In the genomic region with DNA sequence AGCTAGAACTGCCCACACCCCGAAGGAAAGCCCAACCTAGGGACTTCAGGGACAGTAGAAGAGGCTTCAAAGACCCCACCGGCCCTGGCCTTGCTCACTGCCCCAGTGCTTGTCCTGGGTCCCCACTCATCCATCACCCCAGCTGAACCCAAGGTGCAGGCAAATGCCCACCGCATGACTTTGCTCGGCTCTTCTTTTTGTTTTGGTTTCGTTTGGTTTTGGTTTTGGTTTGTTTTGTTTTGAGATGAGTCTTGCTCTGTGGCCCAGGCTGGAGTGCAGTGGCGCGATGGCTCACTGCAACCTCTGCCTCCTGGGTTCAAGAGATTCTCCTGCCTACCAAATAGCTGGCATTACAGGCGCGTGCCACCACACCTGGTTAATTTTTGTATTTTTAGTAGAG, we compare ENCODE assay signal across 1 cellular context.
TF ChIP-seq lines count a peak whose summit lies in the region.

No MANE protein-coding gene starts in this region.

TF ChIP-seq in SK-N-SH, 30 proteins besides CTCF, POLR2A, EP300 and RAD21 (continued from another document):
- TF ChIP-seq ZBTB33 (IDR thresholded peaks at IDR 0.05; ENCODE audit: borderline replicate concordance, low read depth) = no peak
- no peak for TF ChIP-seq JUND (IDR thresholded peaks at IDR 0.05)
- TF ChIP-seq MAX (IDR thresholded peaks at IDR 0.05; ENCODE audit: low read depth) = no peak
